18 cellular contexts compared by ENCODE assay signal in genomic region chr14:39576258-39576657, GRCh38.
"Had no signal": no experiment of that assay in that cellular context is flagged by ENCODE, and none has a peak within 500 bp of the region (broad histone marks: within the 10 kb centered on the region; RNA-seq: fewer than 3 reads in every experiment).

No MANE protein-coding gene starts in this region.

- H3K27ac Mint-ChIP-seq: activated B cell treated with CpG ODN at 0.5 μM for 24 hours; activated CD8-positive, alpha-beta T cell treated with anti-CD3 and anti-CD28 coated beads for 36 hours; activated naive CD4-positive, alpha-beta T cell treated with anti-CD3 and anti-CD28 coated beads, Interleukin-2, amount 50 U/mL, for 24 hours had no signal

- ATAC-seq: activated CD8-positive, alpha-beta T cell treated with anti-CD3 and anti-CD28 coated beads for 36 hours; activated T-cell treated with anti-CD3 and anti-CD28 coated beads, Interleukin-2, amount 50 U/mL, for 4 hours; left cardiac atrium; lower lobe of right lung; upper lobe of right lung had no signal

- H3K4me1 Mint-ChIP-seq: activated B cell treated with CpG ODN at 0.5 μM for 24 hours; activated naive CD4-positive, alpha-beta T cell treated with anti-CD3 and anti-CD28 coated beads, Interleukin-2, amount 50 U/mL, for 24 hours; neural crest cell had no signal

- H3K27ac ChIP-seq: adrenal gland, colonic mucosa, esophagus squamous epithelium, lower lobe of right lung, stomach, testis, upper lobe of right lung had no signal

- H3K9me3 ChIP-seq: colonic mucosa, testis, upper lobe of right lung had no signal

- H3K27me3 Mint-ChIP-seq: activated B cell treated with CpG ODN at 0.5 μM for 24 hours; activated CD8-positive, alpha-beta T cell treated with anti-CD3 and anti-CD28 coated beads for 36 hours; activated naive CD4-positive, alpha-beta T cell treated with anti-CD3 and anti-CD28 coated beads, Interleukin-2, amount 50 U/mL, for 24 hours had no signal

- H3K27me3 ChIP-seq: adrenal gland, colonic mucosa, esophagus squamous epithelium, stomach, testis, upper lobe of right lung had no signal

- DNase-seq: activated B cell treated with CpG ODN at 0.5 μM for 24 hours; activated CD4-positive, alpha-beta T cell treated with anti-CD3 and anti-CD28 coated beads for 48 hours; activated CD8-positive, alpha-beta T cell treated with anti-CD3 and anti-CD28 coated beads for 36 hours; activated effector memory CD4-positive, alpha-beta T cell treated with anti-CD3 and anti-CD28 coated beads, Interleukin-2, amount 50 U/mL, for 16 hours; activated T-cell treated with anti-CD3 and anti-CD28 coated beads, Interleukin-2, amount 50 U/mL, for 4 hours; adrenal gland; colonic mucosa; esophagus squamous epithelium; foreskin fibroblast; glutamatergic neuron; left cardiac atrium; lower lobe of right lung; stimulated activated CD4-positive, alpha-beta T cell treated with anti-CD3 and anti-CD28 coated beads, Interleukin-1b, Interleukin-23, amount 100 ng/mL, for 48 hours; stomach; testis; upper lobe of right lung had no signal

- H3K4me3 ChIP-seq: adrenal gland, colonic mucosa, esophagus squamous epithelium, lower lobe of right lung, stomach, testis, upper lobe of right lung had no signal

- H3K36me3 ChIP-seq: adrenal gland, colonic mucosa, esophagus squamous epithelium, lower lobe of right lung, stomach, upper lobe of right lung had no signal

- H3K4me1 ChIP-seq: adrenal gland, colonic mucosa, esophagus squamous epithelium, lower lobe of right lung, stomach, testis, upper lobe of right lung had no signal

- H3K4me3 Mint-ChIP-seq: activated B cell treated with CpG ODN at 0.5 μM for 24 hours; activated CD8-positive, alpha-beta T cell treated with anti-CD3 and anti-CD28 coated beads for 36 hours; activated naive CD4-positive, alpha-beta T cell treated with anti-CD3 and anti-CD28 coated beads, Interleukin-2, amount 50 U/mL, for 24 hours; activated T-cell treated with anti-CD3 and anti-CD28 coated beads, Interleukin-2, amount 50 U/mL, for 4 hours; neural crest cell had no signal
